Comparison of ENCODE assay signal across 8 cellular contexts in the genomic region with DNA sequence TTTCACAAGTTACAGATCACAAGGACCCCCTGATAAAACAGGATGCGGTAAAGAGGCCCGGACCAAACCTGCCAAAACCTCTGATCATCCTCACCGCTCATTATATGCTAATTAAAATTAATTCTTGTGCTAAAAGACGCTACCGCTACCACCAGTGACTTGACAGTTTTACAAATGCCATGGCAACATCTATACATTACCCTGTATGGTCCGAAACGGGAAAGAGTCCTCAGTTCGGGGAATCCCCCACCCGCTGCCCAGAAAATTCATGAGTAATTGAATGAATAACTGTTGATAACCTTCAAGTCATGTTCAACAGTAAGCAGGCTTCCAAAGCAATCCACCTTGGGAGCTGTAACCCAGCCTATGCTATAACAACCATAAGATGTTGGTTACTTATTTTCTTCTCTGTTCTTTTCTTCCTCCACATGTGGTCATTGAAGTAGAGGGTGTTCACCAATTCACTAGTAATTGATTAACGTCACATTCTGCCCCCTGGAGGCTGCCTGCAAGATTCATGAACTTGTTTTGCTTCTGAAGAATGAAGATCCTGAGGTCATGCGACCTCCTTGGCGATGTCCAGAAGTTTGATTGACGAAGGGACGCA. TPM values are rescaled to one million over a fixed set of nuclear protein-coding genes. Genes with fewer than 3 reads are reported as not detected.
DNase-seq lines count a peak whose midpoint lies in the region; ATAC-seq and TF ChIP-seq lines count a peak whose summit lies in the region.

No MANE protein-coding gene starts in this region.

- no peaks in the 10 kb centered on the region for H3K36me3 Mint-ChIP-seq in activated naive CD8-positive, alpha-beta T cell treated with anti-CD3 and anti-CD28 coated beads, Interleukin-2, amount 10 ng/mL, durations not matched to agents 7 days and 5 days

- ATAC-seq in HG03432 (IDR thresholded peaks at IDR 0.05; ENCODE audit: unreplicated experiment): peak; percentile 47
- ATAC-seq in activated naive CD8-positive, alpha-beta T cell treated with anti-CD3 and anti-CD28 coated beads, Interleukin-2, amount 10 ng/mL, durations not matched to agents 7 days and 5 days (ENCODE audit: low read depth): peak; percentile 69

- POLR2A ChIA-PET in activated naive CD8-positive, alpha-beta T cell treated with anti-CD3 and anti-CD28 coated beads, Interleukin-2, amount 10 ng/mL, durations not matched to agents 7 days and 5 days (lab: Charles Lee): interaction anchor here (1.1 to 1.6 kb wide), 3 partner anchors 19 to 27 kb away, joined by 4 to 9 read pairs (median 6); no protein-coding TSS in a partner anchor

- H3K4me1 Mint-ChIP-seq in activated naive CD8-positive, alpha-beta T cell treated with anti-CD3 and anti-CD28 coated beads, Interleukin-2, amount 10 ng/mL, durations not matched to agents 7 days and 5 days: peaks cover 52% of the 10 kb centered on the region

- no peaks in the 10 kb centered on the region for H3K27me3 Mint-ChIP-seq in activated naive CD8-positive, alpha-beta T cell treated with anti-CD3 and anti-CD28 coated beads, Interleukin-2, amount 10 ng/mL, durations not matched to agents 7 days and 5 days

- peaks cover 3% of the 10 kb centered on the region for H3K9me3 Mint-ChIP-seq in activated naive CD8-positive, alpha-beta T cell treated with anti-CD3 and anti-CD28 coated beads, Interleukin-2, amount 10 ng/mL, durations not matched to agents 7 days and 5 days

- H3K27ac Mint-ChIP-seq in activated naive CD8-positive, alpha-beta T cell treated with anti-CD3 and anti-CD28 coated beads, Interleukin-2, amount 10 ng/mL, durations not matched to agents 7 days and 5 days: peak overlapping the region; percentile 81

- peak overlapping the region; percentile 65 for H3K4me3 Mint-ChIP-seq in activated naive CD8-positive, alpha-beta T cell treated with anti-CD3 and anti-CD28 coated beads, Interleukin-2, amount 10 ng/mL, durations not matched to agents 7 days and 5 days

- peak; percentile 60 for DNase-seq in T follicular helper cell (ENCODE audit: low read depth)
- peak; percentile 68 for DNase-seq in activated naive CD8-positive, alpha-beta T cell treated with anti-CD3 and anti-CD28 coated beads, Interleukin-2, amount 10 ng/mL, durations not matched to agents 7 days and 5 days
- DNase-seq in islet precursor cell: peak; percentile 73
- DNase-seq in stimulated activated CD8-positive, alpha-beta memory T cell treated with anti-CD3 and anti-CD28 coated beads, Interleukin-12 subunit alpha, Interleukin-12 subunit beta, amount 100 ng/mL, for 24 hours (ENCODE audit: extremely low read depth): peak; percentile 46
- DNase-seq in 8988T: no peak
- no peak for DNase-seq in NCI-H2171 treated with DMSO at 0.1 percent for 48 hours (lab: John Stamatoyannopoulos, UW)

- peak; percentile 70 for TF ChIP-seq CTCF in GM12872 (IDR thresholded peaks at IDR 0.05; ENCODE audit: insufficient read depth, low read depth, low read length)

RNA-seq across cellular contexts. Expression of gene APOBEC3H, which starts 20.6 kb away (rescaled TPM):
- 10 to 100 TPM; 75.5 to 84.9 TPM for total RNA-seq in activated naive CD8-positive, alpha-beta T cell treated with anti-CD3 and anti-CD28 coated beads, Interleukin-2, amount 10 ng/mL, durations not matched to agents 7 days and 5 days

RNA-seq across cellular contexts. Expression of gene CBX7, which starts 34.8 kb away (rescaled TPM):
- total RNA-seq in activated naive CD8-positive, alpha-beta T cell treated with anti-CD3 and anti-CD28 coated beads, Interleukin-2, amount 10 ng/mL, durations not matched to agents 7 days and 5 days: 10 to 100 TPM; 64.2 to 71.3 TPM

RNA-seq across cellular contexts. Expression of gene APOBEC3G, which starts 40.6 kb away (rescaled TPM):
- 100 to 1,000 TPM; 116 to 118 TPM for total RNA-seq in activated naive CD8-positive, alpha-beta T cell treated with anti-CD3 and anti-CD28 coated beads, Interleukin-2, amount 10 ng/mL, durations not matched to agents 7 days and 5 days

Comparison
In these comparisons a context has a peak if more than half of its experiments do, and no peak if none do; other contexts are left out.
1. DNase-seq: peak in T follicular helper cell (single experiment), activated naive CD8-positive, alpha-beta T cell treated with anti-CD3 and anti-CD28 coated beads, Interleukin-2, amount 10 ng/mL, durations not matched to agents 7 days and 5 days (single experiment), islet precursor cell (single experiment) and stimulated activated CD8-positive, alpha-beta memory T cell treated with anti-CD3 and anti-CD28 coated beads, Interleukin-12 subunit alpha, Interleukin-12 subunit beta, amount 100 ng/mL, for 24 hours (single experiment); none in 8988T (single experiment) and NCI-H2171 treated with DMSO at 0.1 percent for 48 hours (single experiment).